ENCODE assay signal across 9 cellular contexts in genomic region chr13:45473627-45474026, GRCh38. TPM values are rescaled to one million over a fixed set of nuclear protein-coding genes. Genes with fewer than 3 reads are reported as not detected.
DNase-seq lines count a peak whose midpoint lies in the region; ATAC-seq, FAIRE-seq and TF ChIP-seq lines count a peak whose summit lies in the region.
"Had no signal": no experiment of that assay in that cellular context is flagged by ENCODE, and none has a peak within 500 bp of the region (broad histone marks: within the 10 kb centered on the region; RNA-seq: fewer than 3 reads in every experiment).

No MANE protein-coding gene starts in this region.

- H3K4me1 Mint-ChIP-seq in activated T-helper 2 cell treated with anti-CD3 and anti-CD28 coated beads, Interferon-gamma antibody, Interleukin-2, Interleukin-4, amounts not matched to agents 10 μg/mL and 5 μg/mL and 100 μg/mL, durations not matched to agents 14 hours and 24 hours and 36 hours (ENCODE audit: low read depth): peaks cover 32% of the 10 kb centered on the region

- peaks cover 5% of the 10 kb centered on the region for H3K9me3 Mint-ChIP-seq in activated T-helper 2 cell treated with anti-CD3 and anti-CD28 coated beads, Interferon-gamma antibody, Interleukin-2, Interleukin-4, amounts not matched to agents 10 μg/mL and 5 μg/mL and 100 μg/mL, durations not matched to agents 14 hours and 24 hours and 36 hours

- H3K27me3 Mint-ChIP-seq in activated T-helper 2 cell treated with anti-CD3 and anti-CD28 coated beads, Interferon-gamma antibody, Interleukin-2, Interleukin-4, amounts not matched to agents 10 μg/mL and 5 μg/mL and 100 μg/mL, durations not matched to agents 14 hours and 24 hours and 36 hours (ENCODE audit: low read depth): no peaks in the 10 kb centered on the region

- DNase-seq in D721Med (ENCODE audit: insufficient read length, low spot score): no peak
- DNase-seq in GM13977 (ENCODE audit: low spot score): peak; percentile 27
- peak; percentile 10 for DNase-seq in T-helper 22 cell (ENCODE audit: low read depth)
- peak; percentile 34 for DNase-seq in iPS-NIHi11 (ENCODE audit: low spot score)
- no peak for DNase-seq in activated T-helper 2 cell treated with anti-CD3 and anti-CD28 coated beads, Interferon-gamma antibody, Interleukin-2, Interleukin-4, amounts not matched to agents 10 μg/mL and 5 μg/mL and 100 μg/mL, durations not matched to agents 14 hours and 24 hours and 36 hours (ENCODE audit: low spot score)
- no peak for DNase-seq in middle frontal gyrus (ENCODE audit: extremely low spot score, low spot score)
- DNase-seq in NCI-H1694 treated with DMSO at 0.1 percent for 48 hours (lab: John Stamatoyannopoulos, UW): no peak
- DNase-seq: Right ventricle myocardium superior had no signal

- no peak for ATAC-seq in GM21786 (IDR thresholded peaks at IDR 0.05; ENCODE audit: unreplicated experiment)

- H3K36me3 Mint-ChIP-seq in activated T-helper 2 cell treated with anti-CD3 and anti-CD28 coated beads, Interferon-gamma antibody, Interleukin-2, Interleukin-4, amounts not matched to agents 10 μg/mL and 5 μg/mL and 100 μg/mL, durations not matched to agents 14 hours and 24 hours and 36 hours (ENCODE audit: low read depth): peaks cover 40% of the 10 kb centered on the region

- intact Hi-C loops in activated T-helper 2 cell treated with anti-CD3 and anti-CD28 coated beads, Interferon-gamma antibody, Interleukin-2, Interleukin-4, amounts not matched to agents 10 μg/mL and 5 μg/mL and 100 μg/mL, durations not matched to agents 14 hours and 24 hours and 36 hours (cut with micrococcal nuclease): no loop called here

- no peak overlapping the region for H3K27ac Mint-ChIP-seq in activated T-helper 2 cell treated with anti-CD3 and anti-CD28 coated beads, Interferon-gamma antibody, Interleukin-2, Interleukin-4, amounts not matched to agents 10 μg/mL and 5 μg/mL and 100 μg/mL, durations not matched to agents 14 hours and 24 hours and 36 hours

- FAIRE-seq in D721Med (lab: Jason Lieb, UNC): no peak

- in situ Hi-C loops in GM13977 (cut with MboI; ENCODE audit: low pct_unique_long_range_greater_than_20kb, low sequenced_read_pairs, unreplicated experiment): no loop called here

- H3K4me3 Mint-ChIP-seq in activated T-helper 2 cell treated with anti-CD3 and anti-CD28 coated beads, Interferon-gamma antibody, Interleukin-2, Interleukin-4, amounts not matched to agents 10 μg/mL and 5 μg/mL and 100 μg/mL, durations not matched to agents 14 hours and 24 hours and 36 hours (ENCODE audit: low read depth): no peak overlapping the region

- TF ChIP-seq CTCF in D721Med (IDR thresholded peaks at IDR 0.05; ENCODE audit: insufficient read depth, missing control alignments) (peak; percentile 37), GM13977 (IDR thresholded peaks at IDR 0.05; ENCODE audit: extremely low read depth, insufficient read depth, missing control alignments) (peak; percentile 43)

RNA-seq across cellular contexts. Expression of gene COG3, which starts 8.9 kb away (rescaled TPM):
- 21.3 and 22.5 TPM in 2 replicates for total RNA-seq in activated T-helper 2 cell treated with anti-CD3 and anti-CD28 coated beads, Interferon-gamma antibody, Interleukin-2, Interleukin-4, amounts not matched to agents 10 μg/mL and 5 μg/mL and 100 μg/mL, durations not matched to agents 14 hours and 24 hours and 36 hours

RNA-seq across cellular contexts. Expression of gene SLC25A30, which starts 55.5 kb away (rescaled TPM):
- 12.2 and 13.6 TPM in 2 replicates for total RNA-seq in activated T-helper 2 cell treated with anti-CD3 and anti-CD28 coated beads, Interferon-gamma antibody, Interleukin-2, Interleukin-4, amounts not matched to agents 10 μg/mL and 5 μg/mL and 100 μg/mL, durations not matched to agents 14 hours and 24 hours and 36 hours

Comparison
In these comparisons a context has a peak if more than half of its experiments do, and no peak if none do; other contexts are left out.
1. DNase-seq: peak in GM13977 (single experiment), T-helper 22 cell (single experiment) and iPS-NIHi11 (single experiment); none in D721Med (single experiment), activated T-helper 2 cell treated with anti-CD3 and anti-CD28 coated beads, Interferon-gamma antibody, Interleukin-2, Interleukin-4, amounts not matched to agents 10 μg/mL and 5 μg/mL and 100 μg/mL, durations not matched to agents 14 hours and 24 hours and 36 hours (single experiment), middle frontal gyrus (single experiment) and NCI-H1694 treated with DMSO at 0.1 percent for 48 hours (single experiment).